ENCODE assay signal across 6 cellular contexts in the genomic region with DNA sequence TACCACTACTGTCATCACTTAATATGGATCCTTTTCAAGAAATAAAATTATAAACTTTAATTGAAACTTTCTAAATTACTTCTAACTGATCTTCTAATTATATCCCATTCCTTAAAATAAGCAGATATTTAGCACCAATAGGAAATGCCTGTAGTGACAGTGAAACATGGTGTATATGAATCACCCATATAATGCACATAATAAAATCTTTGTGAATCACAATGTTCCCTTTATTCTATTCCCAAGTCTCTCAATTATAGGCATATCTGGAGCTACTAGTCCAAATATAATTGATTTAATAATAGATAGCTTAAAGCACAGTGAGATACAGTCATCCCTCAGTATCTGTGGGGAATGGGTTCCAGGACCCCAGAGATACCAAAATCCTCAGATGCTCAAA.
"Had no signal": no experiment of that assay in that cellular context is flagged by ENCODE, and none has a peak within 500 bp of the region (broad histone marks: within the 10 kb centered on the region; RNA-seq: fewer than 3 reads in every experiment).

No MANE protein-coding gene starts in this region.

- H2AFZ ChIP-seq: GM23248 had no signal

- H3K27ac Mint-ChIP-seq: H9 had no signal

- H3K9ac ChIP-seq: GM23248 had no signal

- ATAC-seq: K562 had no signal

- DNase-seq: GM23248, H9, HCEC 1CT, IMR-90, KG1 had no signal

- H3K4me3 Mint-ChIP-seq: H9 had no signal

- H3K27ac ChIP-seq: GM23248 had no signal

- H3K4me3 ChIP-seq: GM23248, K562 had no signal
